10 cellular contexts compared by ENCODE assay signal in genomic region chr2:132438650-132439030, GRCh38. TPM values are rescaled to one million over a fixed set of nuclear protein-coding genes. Genes with fewer than 3 reads are reported as not detected.
DNase-seq lines count a peak whose midpoint lies in the region; ATAC-seq and TF ChIP-seq lines count a peak whose summit lies in the region.
"Had no signal": no experiment of that assay in that cellular context is flagged by ENCODE, and none has a peak within 500 bp of the region (broad histone marks: within the 10 kb centered on the region; RNA-seq: fewer than 3 reads in every experiment).

No MANE protein-coding gene starts in this region.

- H2AFZ ChIP-seq in fibroblast of lung (ENCODE audit: low read length) (no peak overlapping the region), H9 (ENCODE audit: low read length) (no peak overlapping the region)

- H3T11ph ChIP-seq in H9 (ENCODE audit: low read length): no peak overlapping the region

- no peak overlapping the region for H4K5ac ChIP-seq in H9 (ENCODE audit: insufficient read length, low read depth, low read length)

- no peak for TF ChIP-seq EP300 in tibial nerve (IDR thresholded peaks at IDR 0.05)

- H3K14ac ChIP-seq in H9 (ENCODE audit: insufficient read depth, low read length): no peak overlapping the region

- no peak for TF ChIP-seq CTCF in RWPE1 (conservative IDR thresholded peaks at IDR 0.05; ENCODE audit: low read depth)
- no peak for TF ChIP-seq CTCF in fibroblast of lung (conservative IDR thresholded peaks at IDR 0.05 in 1 of 2, IDR thresholded peaks at IDR 0.05 in 1 of 2; ENCODE audit: low read depth in 1 of 2, low read length in 2 of 2)
- TF ChIP-seq CTCF in tibial nerve (IDR thresholded peaks at IDR 0.05): no peak
- TF ChIP-seq CTCF in H9 (conservative IDR thresholded peaks at IDR 0.05): no peak

- WGBS in tibial nerve, 2 donors: 40 to 68% methylated on average over 4 of the region's 4 CpGs
- no CpG with 5 or more reads among the region's 4 CpGs for WGBS in H9 (ENCODE audit: extremely low coverage, insufficient read length, low lambda C conversion rate)

- no peak overlapping the region for H2BK20ac ChIP-seq in H9 (ENCODE audit: low read depth, low read length, poor library complexity, severe bottlenecking)

- no peak overlapping the region for H2BK12ac ChIP-seq in H9 (ENCODE audit: insufficient read length, low read depth, low read length)

- peak; percentile 66 for ATAC-seq in activated naive CD8-positive, alpha-beta T cell treated with anti-CD3 and anti-CD28 coated beads, Interleukin-2, amount 50 U/mL, for 24 hours
- peak; percentile 73 for ATAC-seq in stimulated activated naive CD8-positive, alpha-beta T cell treated with anti-CD3 and anti-CD28 coated beads, Interleukin-15, amount 100 ng/mL, for 72 hours
- ATAC-seq: K562 had no signal

- DNase-seq in activated naive CD8-positive, alpha-beta T cell treated with anti-CD3 and anti-CD28 coated beads, Interleukin-2, amount 50 U/mL, for 24 hours: no peak
- no peak for DNase-seq in activated naive CD8-positive, alpha-beta T cell treated with anti-CD3 and anti-CD28 coated beads for 36 hours
- DNase-seq in RWPE1 (ENCODE audit: low spot score) (peak; percentile 94), fibroblast of lung (ENCODE audit: low read depth in 2 of 2) (peak; percentile 74 to 89), tibial nerve (ENCODE audit: low spot score in 2 of 2) (no peak), H9 (no peak)
- DNase-seq in stimulated activated naive CD8-positive, alpha-beta T cell treated with anti-CD3 and anti-CD28 coated beads, Interleukin-15, amount 100 ng/mL, for 72 hours: peak in 1 of 2 donors; percentile 9
- no peak for DNase-seq in effector CD8-positive, alpha-beta T cell (lab: John Stamatoyannopoulos, UW)
- DNase-seq: CD4-positive, CD25-positive, alpha-beta regulatory T cell had no signal

- H3K23me2 ChIP-seq in H9 (ENCODE audit: insufficient read length, low read depth, low read length, poor library complexity, severe bottlenecking): no peaks in the 10 kb centered on the region

- H3K36me3 ChIP-seq in fibroblast of lung (ENCODE audit: control insufficient read depth, insufficient read depth, low read length) (no peaks in the 10 kb centered on the region), tibial nerve (no peaks in the 10 kb centered on the region)

- H2BK5ac ChIP-seq in H9 (ENCODE audit: insufficient read length, low read length): no peak overlapping the region

- no peak for TF ChIP-seq POLR2A in tibial nerve (IDR thresholded peaks at IDR 0.05)

- H3K27ac Mint-ChIP-seq in activated naive CD8-positive, alpha-beta T cell treated with anti-CD3 and anti-CD28 coated beads, Interleukin-2, amount 50 U/mL, for 24 hours: no peak overlapping the region
- H3K27ac Mint-ChIP-seq in activated naive CD8-positive, alpha-beta T cell treated with anti-CD3 and anti-CD28 coated beads for 36 hours: no peak overlapping the region
- no peak overlapping the region for H3K27ac Mint-ChIP-seq in stimulated activated naive CD8-positive, alpha-beta T cell treated with anti-CD3 and anti-CD28 coated beads, Interleukin-15, amount 100 ng/mL, for 72 hours
- no peak overlapping the region for H3K27ac Mint-ChIP-seq in H9
- H3K27ac Mint-ChIP-seq: CD4-positive, CD25-positive, alpha-beta regulatory T cell had no signal

- no peak overlapping the region for H3K4me3 Mint-ChIP-seq in activated naive CD8-positive, alpha-beta T cell treated with anti-CD3 and anti-CD28 coated beads, Interleukin-2, amount 50 U/mL, for 24 hours
- H3K4me3 Mint-ChIP-seq in activated naive CD8-positive, alpha-beta T cell treated with anti-CD3 and anti-CD28 coated beads for 36 hours: no peak overlapping the region
- H3K4me3 Mint-ChIP-seq in stimulated activated naive CD8-positive, alpha-beta T cell treated with anti-CD3 and anti-CD28 coated beads, Interleukin-15, amount 100 ng/mL, for 72 hours: no peak overlapping the region
- H3K4me3 Mint-ChIP-seq in H9: no peak overlapping the region
- H3K4me3 Mint-ChIP-seq: CD4-positive, CD25-positive, alpha-beta regulatory T cell had no signal

- H3K4me3 ChIP-seq in fibroblast of lung (replicated peaks in 1 of 4; ENCODE audit: control extremely low read depth in 1 of 4, insufficient read depth in 1 of 4, low read depth in 3 of 4, low read length in 4 of 4) (no peak overlapping the region), tibial nerve (no peak overlapping the region)
- H3K4me3 ChIP-seq: K562 had no signal

- H3K27ac ChIP-seq in RWPE1 (peak overlapping the region; percentile 59; the same call in 1 of the 2 replicates), fibroblast of lung (ENCODE audit: insufficient read depth, low read length) (no peak overlapping the region), tibial nerve (no peak overlapping the region), H9 (ENCODE audit: insufficient read length, low read depth, low read length) (no peak overlapping the region)

- H3K9ac ChIP-seq in fibroblast of lung (ENCODE audit: insufficient read depth, low read length): no peak overlapping the region
- H3K9ac ChIP-seq in H9 (ENCODE audit: extremely low read depth, insufficient read length, low read length): no peak overlapping the region

- peak overlapping the region; percentile 37 for H3K4me2 ChIP-seq in fibroblast of lung (ENCODE audit: extremely low read depth, insufficient read depth, low read length)
- no peak overlapping the region for H3K4me2 ChIP-seq in H9 (ENCODE audit: insufficient read depth, insufficient read length, low read length)

- H3K79me2 ChIP-seq in fibroblast of lung (ENCODE audit: control insufficient read depth, insufficient read depth, low read length): no peaks in the 10 kb centered on the region
- no peaks in the 10 kb centered on the region for H3K79me2 ChIP-seq in H9 (ENCODE audit: insufficient read depth, low read length)

- no peak overlapping the region for H2AK5ac ChIP-seq in H9 (ENCODE audit: insufficient read length, low read length)

- no peak overlapping the region for H4K91ac ChIP-seq in H9 (ENCODE audit: insufficient read length, low read depth, low read length)

- H3K4ac ChIP-seq in H9 (ENCODE audit: low read depth, low read length): no peak overlapping the region

- H3K4me1 Mint-ChIP-seq in activated naive CD8-positive, alpha-beta T cell treated with anti-CD3 and anti-CD28 coated beads, Interleukin-2, amount 50 U/mL, for 24 hours: peaks cover 3% of the 10 kb centered on the region
- no peaks in the 10 kb centered on the region for H3K4me1 Mint-ChIP-seq in activated naive CD8-positive, alpha-beta T cell treated with anti-CD3 and anti-CD28 coated beads for 36 hours
- no peaks in the 10 kb centered on the region for H3K4me1 Mint-ChIP-seq in stimulated activated naive CD8-positive, alpha-beta T cell treated with anti-CD3 and anti-CD28 coated beads, Interleukin-15, amount 100 ng/mL, for 72 hours
- H3K4me1 Mint-ChIP-seq in H9: peaks cover 22 to 28% of the 10 kb centered on the region in 2 experiments
- H3K4me1 Mint-ChIP-seq: CD4-positive, CD25-positive, alpha-beta regulatory T cell had no signal

- H3K9me3 ChIP-seq in fibroblast of lung (ENCODE audit: control insufficient read depth, insufficient read depth, low read depth, low read length) (no peaks in the 10 kb centered on the region), tibial nerve (no peaks in the 10 kb centered on the region), H9 (ENCODE audit: control insufficient read depth, low read depth, low read length) (no peaks in the 10 kb centered on the region)

- POLR2A ChIA-PET in RWPE1 (lab: Yijun Ruan, JAX; ENCODE audit: low non-redundant PET): no interaction called here

- H2BK120ac ChIP-seq in H9 (ENCODE audit: low read depth, low read length, poor library complexity, severe bottlenecking): no peak overlapping the region

- no peak overlapping the region for H2BK15ac ChIP-seq in H9 (ENCODE audit: low read depth, low read length)

- H3K9me3 Mint-ChIP-seq in activated naive CD8-positive, alpha-beta T cell treated with anti-CD3 and anti-CD28 coated beads, Interleukin-2, amount 50 U/mL, for 24 hours: peaks cover 4% of the 10 kb centered on the region
- no peaks in the 10 kb centered on the region for H3K9me3 Mint-ChIP-seq in activated naive CD8-positive, alpha-beta T cell treated with anti-CD3 and anti-CD28 coated beads for 36 hours
- peaks cover 0 to 10% of the 10 kb centered on the region in 2 donors for H3K9me3 Mint-ChIP-seq in stimulated activated naive CD8-positive, alpha-beta T cell treated with anti-CD3 and anti-CD28 coated beads, Interleukin-15, amount 100 ng/mL, for 72 hours
- no peaks in the 10 kb centered on the region for H3K9me3 Mint-ChIP-seq in H9

- H3K27me3 Mint-ChIP-seq in activated naive CD8-positive, alpha-beta T cell treated with anti-CD3 and anti-CD28 coated beads, Interleukin-2, amount 50 U/mL, for 24 hours: no peaks in the 10 kb centered on the region
- H3K27me3 Mint-ChIP-seq in activated naive CD8-positive, alpha-beta T cell treated with anti-CD3 and anti-CD28 coated beads for 36 hours: peaks cover 7% of the 10 kb centered on the region
- H3K27me3 Mint-ChIP-seq in stimulated activated naive CD8-positive, alpha-beta T cell treated with anti-CD3 and anti-CD28 coated beads, Interleukin-15, amount 100 ng/mL, for 72 hours: no peaks in the 10 kb centered on the region
- no peaks in the 10 kb centered on the region; the same call in 1 of the 2 replicates for H3K27me3 Mint-ChIP-seq in H9 (ENCODE audit: low read depth)
- H3K27me3 Mint-ChIP-seq: CD4-positive, CD25-positive, alpha-beta regulatory T cell had no signal

- no peak overlapping the region for H3K23ac ChIP-seq in H9 (ENCODE audit: insufficient read length, low read depth, low read length)

- no peak overlapping the region for H4K8ac ChIP-seq in H9 (replicated peaks; ENCODE audit: insufficient read length, low read depth, low read length)

- no peaks in the 10 kb centered on the region for H3K79me1 ChIP-seq in H9 (ENCODE audit: insufficient read depth, low read depth, low read length, poor library complexity, severe bottlenecking)

- H3K36me3 Mint-ChIP-seq in activated naive CD8-positive, alpha-beta T cell treated with anti-CD3 and anti-CD28 coated beads, Interleukin-2, amount 50 U/mL, for 24 hours (ENCODE audit: low read depth): no peaks in the 10 kb centered on the region
- no peaks in the 10 kb centered on the region for H3K36me3 Mint-ChIP-seq in activated naive CD8-positive, alpha-beta T cell treated with anti-CD3 and anti-CD28 coated beads for 36 hours
- H3K36me3 Mint-ChIP-seq in H9 (ENCODE audit: insufficient read depth in 1 of 3, low read depth in 3 of 3): no peaks in the 10 kb centered on the region
- H3K36me3 Mint-ChIP-seq: CD4-positive, CD25-positive, alpha-beta regulatory T cell had no signal

- H3K18ac ChIP-seq in H9 (ENCODE audit: insufficient read length, low read depth, low read length): no peak overlapping the region

- no peak overlapping the region for H3K56ac ChIP-seq in H9 (ENCODE audit: insufficient read length, low read depth, low read length)

- H3K4me1 ChIP-seq in fibroblast of lung (ENCODE audit: control insufficient read depth, extremely low read depth, insufficient read depth, low read length) (peaks cover 2% of the 10 kb centered on the region), tibial nerve (no peaks in the 10 kb centered on the region), H9 (ENCODE audit: insufficient read depth, low read length) (peaks cover 11% of the 10 kb centered on the region; the same call in 1 of the 2 replicates)

- H4K20me1 ChIP-seq in fibroblast of lung (ENCODE audit: control insufficient read depth, extremely low read depth, insufficient read depth, low read length): no peaks in the 10 kb centered on the region
- H4K20me1 ChIP-seq in H9 (ENCODE audit: control insufficient read depth, insufficient read depth, insufficient read length): no peaks in the 10 kb centered on the region

- H3K27me3 ChIP-seq in fibroblast of lung (ENCODE audit: control insufficient read depth, insufficient read depth, low read length) (no peaks in the 10 kb centered on the region), tibial nerve (no peaks in the 10 kb centered on the region), H9 (ENCODE audit: insufficient read depth, low read length) (no peaks in the 10 kb centered on the region)

- CTCF ChIA-PET in RWPE1 (lab: Yijun Ruan, JAX): interaction anchor here (0.8 kb wide), 1 partner anchor 1122 kb away, joined by 3 read pairs; no protein-coding TSS in a partner anchor

RNA-seq across cellular contexts. Expression of gene GPR39, which starts 22.0 kb away (rescaled TPM):
- not detected for total RNA-seq in activated naive CD8-positive, alpha-beta T cell treated with anti-CD3 and anti-CD28 coated beads for 36 hours
- total RNA-seq in fibroblast of lung (0.26 and 1.3 TPM in 2 replicates), tibial nerve (1 to 10 TPM in 1 of 4 donors, under 1 TPM in 2, not detected in 1; 0.21 to 1.8 (median 0.22) TPM), H9 (2021) (0.20 and 0.50 TPM in 2 replicates)
- polyA plus RNA-seq in fibroblast of lung: 1.00 and 2.3 TPM in 2 replicates
- polyA plus RNA-seq in fibroblast of lung (2012): 0.82 and 1.8 TPM in 2 replicates
- polyA minus RNA-seq in fibroblast of lung (ENCODE audit: low replicate concordance): 1.5 and 7.5 TPM in 2 replicates
- total RNA-seq: CD4-positive, CD25-positive, alpha-beta regulatory T cell had no signal
- polyA plus RNA-seq: CD4-positive, CD25-positive, alpha-beta regulatory T cell; K562 had no signal

Comparison
In these comparisons a context has a peak if more than half of its experiments do, and no peak if none do; other contexts are left out.
1. DNase-seq: peak in RWPE1 (single experiment) and fibroblast of lung (2 of 2); none in activated naive CD8-positive, alpha-beta T cell treated with anti-CD3 and anti-CD28 coated beads, Interleukin-2, amount 50 U/mL, for 24 hours (single experiment), activated naive CD8-positive, alpha-beta T cell treated with anti-CD3 and anti-CD28 coated beads for 36 hours (single experiment), tibial nerve (0 of 2), H9 (single experiment) and effector CD8-positive, alpha-beta T cell (single experiment).